Comparison of ENCODE assay signal across 30 cellular contexts in genomic region chr7:20825555-20825954, GRCh38. TPM values are rescaled to one million over a fixed set of nuclear protein-coding genes. Genes with fewer than 3 reads are reported as not detected.
"Had no signal": no experiment of that assay in that cellular context is flagged by ENCODE, and none has a peak within 500 bp of the region (broad histone marks: within the 10 kb centered on the region; RNA-seq: fewer than 3 reads in every experiment).

No MANE protein-coding gene starts in this region.

- H3K4me1 Mint-ChIP-seq: activated B cell treated with CpG ODN at 0.5 μM for 24 hours; activated CD4-positive, alpha-beta T cell treated with anti-CD3 and anti-CD28 coated beads, Interleukin-2, amount 10 ng/mL, durations not matched to agents 24 days and 14 days; activated CD8-positive, alpha-beta memory T cell treated with anti-CD3 and anti-CD28 coated beads, Interleukin-2, amount 10 ng/mL, durations not matched to agents 7 days and 5 days; activated naive CD4-positive, alpha-beta T cell treated with anti-CD3 and anti-CD28 coated beads, Interleukin-2, amount 50 U/mL, for 24 hours had no signal

- H3K27me3 ChIP-seq: ascending aorta, body of pancreas had no signal

- DNase-seq: activated B cell treated with CpG ODN at 0.5 μM for 24 hours; activated CD4-positive, alpha-beta T cell treated with anti-CD3 and anti-CD28 coated beads for 1 hour; activated CD4-positive, alpha-beta T cell treated with anti-CD3 and anti-CD28 coated beads, Interleukin-2, amount 10 ng/mL, durations not matched to agents 24 days and 14 days; activated CD4-positive, alpha-beta T cell treated with anti-CD3 and anti-CD28 coated beads, Interleukin-2, amount 50 U/mL, for 48 hours; activated CD8-positive, alpha-beta memory T cell treated with anti-CD3 and anti-CD28 coated beads, Interleukin-2, amount 10 ng/mL, durations not matched to agents 7 days and 5 days; activated effector memory CD4-positive, alpha-beta T cell treated with Interleukin-2 at 50 U/mL for 16 hours; activated naive CD4-positive, alpha-beta T cell; activated T-cell treated with anti-CD3 and anti-CD28 coated beads, Interleukin-2, amount 50 U/mL, for 24 hours; amniotic stem cell; body of pancreas; central memory CD4-positive, alpha-beta T cell; Karpas-422; NCI-H1048; NCI-H1417; NCI-H1930; NCI-H2171; NCI-H510A treated with DMSO at 0.1 percent for 48 hours; NCI-H69; NK-92 treated with Interleukin-12 subunit alpha and Interleukin-12 subunit beta, amount 100 ng/mL, for 24 hours; PC-3; SHP77; T-helper 9 cell had no signal

- H3K9me3 ChIP-seq: ascending aorta, body of pancreas had no signal

- H3K36me3 Mint-ChIP-seq: activated CD8-positive, alpha-beta memory T cell treated with anti-CD3 and anti-CD28 coated beads, Interleukin-2, amount 10 ng/mL, durations not matched to agents 7 days and 5 days; activated naive CD4-positive, alpha-beta T cell treated with anti-CD3 and anti-CD28 coated beads, Interleukin-2, amount 50 U/mL, for 24 hours had no signal

- H3K36me3 ChIP-seq: ascending aorta had no signal

- H3K4me1 ChIP-seq: ascending aorta, body of pancreas had no signal

- FAIRE-seq: bronchial epithelial cell, RCC 7860, TTC549 had no signal

- H3K27ac ChIP-seq: ascending aorta, body of pancreas had no signal

- H3K4me3 Mint-ChIP-seq: activated B cell treated with CpG ODN at 0.5 μM for 24 hours; activated CD4-positive, alpha-beta T cell treated with anti-CD3 and anti-CD28 coated beads, Interleukin-2, amount 10 ng/mL, durations not matched to agents 24 days and 14 days; activated CD8-positive, alpha-beta memory T cell treated with anti-CD3 and anti-CD28 coated beads, Interleukin-2, amount 10 ng/mL, durations not matched to agents 7 days and 5 days; activated naive CD4-positive, alpha-beta T cell treated with anti-CD3 and anti-CD28 coated beads, Interleukin-2, amount 50 U/mL, for 24 hours; activated T-cell treated with anti-CD3 and anti-CD28 coated beads, Interleukin-2, amount 50 U/mL, for 24 hours; activated T-helper 1 cell treated with anti-CD3 and anti-CD28 coated beads, Interleukin-12 subunit alpha, Interleukin-12 subunit beta, Interleukin-2, Interleukin-4 antibody, amounts not matched to agents 30 ng/mL and 10 ng/mL and 1 ng/mL, durations not matched to agents 14 hours and 24 hours and 36 hours; T-helper 1 cell treated with Interleukin-12 subunit alpha and Interleukin-12 subunit beta and Interleukin-4 antibody, amounts not matched to agents 30 μg/mL and 1 μg/mL, for 36 hours had no signal

- ATAC-seq: activated CD8-positive, alpha-beta memory T cell treated with anti-CD3 and anti-CD28 coated beads, Interleukin-2, amount 10 ng/mL, durations not matched to agents 7 days and 5 days; body of pancreas; PC-3 had no signal

- H3K27me3 Mint-ChIP-seq: activated CD4-positive, alpha-beta T cell treated with anti-CD3 and anti-CD28 coated beads, Interleukin-2, amount 10 ng/mL, durations not matched to agents 24 days and 14 days; activated CD8-positive, alpha-beta memory T cell treated with anti-CD3 and anti-CD28 coated beads, Interleukin-2, amount 10 ng/mL, durations not matched to agents 7 days and 5 days had no signal

- H3K9me3 Mint-ChIP-seq: activated B cell treated with CpG ODN at 0.5 μM for 24 hours; activated CD4-positive, alpha-beta T cell treated with anti-CD3 and anti-CD28 coated beads, Interleukin-2, amount 10 ng/mL, durations not matched to agents 24 days and 14 days; activated naive CD4-positive, alpha-beta T cell treated with anti-CD3 and anti-CD28 coated beads, Interleukin-2, amount 50 U/mL, for 24 hours; activated T-cell treated with anti-CD3 and anti-CD28 coated beads, Interleukin-2, amount 50 U/mL, for 24 hours; T-helper 1 cell treated with Interleukin-12 subunit alpha and Interleukin-12 subunit beta and Interleukin-4 antibody, amounts not matched to agents 30 μg/mL and 1 μg/mL, for 36 hours had no signal

- H3K4me3 ChIP-seq: ascending aorta, body of pancreas had no signal

- H3K27ac Mint-ChIP-seq: activated B cell treated with CpG ODN at 0.5 μM for 24 hours; activated CD4-positive, alpha-beta T cell treated with anti-CD3 and anti-CD28 coated beads, Interleukin-2, amount 10 ng/mL, durations not matched to agents 24 days and 14 days; activated CD8-positive, alpha-beta memory T cell treated with anti-CD3 and anti-CD28 coated beads, Interleukin-2, amount 10 ng/mL, durations not matched to agents 7 days and 5 days; activated naive CD4-positive, alpha-beta T cell treated with anti-CD3 and anti-CD28 coated beads, Interleukin-2, amount 50 U/mL, for 24 hours; activated T-cell treated with anti-CD3 and anti-CD28 coated beads, Interleukin-2, amount 50 U/mL, for 24 hours; activated T-helper 1 cell treated with anti-CD3 and anti-CD28 coated beads, Interleukin-12 subunit alpha, Interleukin-12 subunit beta, Interleukin-2, Interleukin-4 antibody, amounts not matched to agents 30 ng/mL and 10 ng/mL and 1 ng/mL, durations not matched to agents 14 hours and 24 hours and 36 hours; T-helper 1 cell treated with Interleukin-12 subunit alpha and Interleukin-12 subunit beta and Interleukin-4 antibody, amounts not matched to agents 30 μg/mL and 1 μg/mL, for 36 hours had no signal

RNA-seq across cellular contexts. Expression of gene SP8, which starts 38.9 kb away (rescaled TPM):
- total RNA-seq: activated B cell treated with CpG ODN at 0.5 μM for 24 hours; activated CD4-positive, alpha-beta T cell treated with anti-CD3 and anti-CD28 coated beads, Interleukin-2, amount 10 ng/mL, durations not matched to agents 24 days and 14 days; activated CD8-positive, alpha-beta memory T cell treated with anti-CD3 and anti-CD28 coated beads, Interleukin-2, amount 10 ng/mL, durations not matched to agents 7 days and 5 days; activated T-helper 1 cell treated with anti-CD3 and anti-CD28 coated beads, Interleukin-12 subunit alpha, Interleukin-12 subunit beta, Interleukin-2, Interleukin-4 antibody, amounts not matched to agents 30 ng/mL and 10 ng/mL and 1 ng/mL, durations not matched to agents 14 hours and 24 hours and 36 hours; ascending aorta; body of pancreas; bronchial epithelial cell; chondrocyte; PC-3 had no signal
